Comparison of ENCODE assay signal across 11 cellular contexts in genomic region chr15:71447328-71448250, GRCh38.
A peak's percentile ranks its signal among the peaks of the same experiment; 100 is the strongest.
DNase-seq lines count a peak whose midpoint lies in the region; ATAC-seq and TF ChIP-seq lines count a peak whose summit lies in the region.
"Had no signal": no experiment of that assay in that cellular context is flagged by ENCODE, and none has a peak within 500 bp of the region (broad histone marks: within the 10 kb centered on the region; RNA-seq: fewer than 3 reads in every experiment).

No MANE protein-coding gene starts in this region.

- H3K27me3 ChIP-seq in gastroesophageal sphincter = no peaks in the 10 kb centered on the region
- H3K27me3 ChIP-seq: BLaER1 treated with 17β-estradiol and CSF1 and Interleukin-3, amounts not matched to agents 10 nM and 100 nM; heart left ventricle had no signal

- H3K4me1 ChIP-seq in gastroesophageal sphincter = peaks cover 0 to 35% (median 0%) of the 10 kb centered on the region in 3 donors

- no peak for TF ChIP-seq EP300 in gastroesophageal sphincter (IDR thresholded peaks at IDR 0.05)

- H3K27ac ChIP-seq in gastroesophageal sphincter = no peak overlapping the region
- H3K27ac ChIP-seq: BLaER1 treated with 17β-estradiol and CSF1 and Interleukin-3, amounts not matched to agents 10 nM and 100 nM; spleen had no signal

- no peak for TF ChIP-seq CTCF in GM13977 (IDR thresholded peaks at IDR 0.05; ENCODE audit: extremely low read depth, insufficient read depth, missing control alignments)
- TF ChIP-seq CTCF in gastroesophageal sphincter (IDR thresholded peaks at IDR 0.05) = no peak
- TF ChIP-seq CTCF in GM10266 (IDR thresholded peaks at IDR 0.05; ENCODE audit: control insufficient read depth, insufficient read depth, low read depth, missing control alignments) = no peak

- TF ChIP-seq POLR2A in gastroesophageal sphincter (IDR thresholded peaks at IDR 0.05) = no peak

- DNase-seq in ELR (ENCODE audit: low read depth) = peak; percentile 84
- peak; percentile 93 for DNase-seq in RPMI7951 (ENCODE audit: low read depth)
- peak; percentile 6 for DNase-seq in myocyte (ENCODE audit: low read depth)
- DNase-seq in GM13977 (ENCODE audit: low spot score) = no peak
- no peak for DNase-seq in GM10266 (ENCODE audit: extremely low spot score)
- DNase-seq: spleen had no signal

- H3K36me3 ChIP-seq in gastroesophageal sphincter = no peaks in the 10 kb centered on the region
- H3K36me3 ChIP-seq: BLaER1 treated with 17β-estradiol and CSF1 and Interleukin-3, amounts not matched to agents 10 nM and 100 nM; heart left ventricle; spleen had no signal

- in situ Hi-C loops in GM13977 (cut with MboI; ENCODE audit: low pct_unique_long_range_greater_than_20kb, low sequenced_read_pairs, unreplicated experiment) = loop anchor here (25.0 kb wide), 1 partner anchor 610 kb away; no protein-coding TSS in a partner anchor

- no peaks in the 10 kb centered on the region for H3K9me3 ChIP-seq in gastroesophageal sphincter
- H3K9me3 ChIP-seq: BLaER1 treated with 17β-estradiol and CSF1 and Interleukin-3, amounts not matched to agents 10 nM and 100 nM; heart left ventricle; spleen had no signal

- 58 to 75% methylated on average over 6 to 8 of the region's 8 CpGs for WGBS in gastroesophageal sphincter (ENCODE audit: low coverage in 1 of 2), 2 donors

- no peak overlapping the region for H3K4me3 ChIP-seq in gastroesophageal sphincter
- H3K4me3 ChIP-seq: BLaER1 treated with 17β-estradiol and CSF1 and Interleukin-3, amounts not matched to agents 10 nM and 100 nM; heart left ventricle; spleen had no signal

- ATAC-seq in esophagus mucosa (peak; percentile 82), GM18498 (IDR thresholded peaks at IDR 0.05; ENCODE audit: unreplicated experiment) (no peak), gastroesophageal sphincter (no peak)

Comparison
In these comparisons a context has a peak if more than half of its experiments do, and no peak if none do; other contexts are left out.
1. DNase-seq: peak in ELR (single experiment), RPMI7951 (single experiment) and myocyte (single experiment); none in GM13977 (single experiment) and GM10266 (single experiment).